ENCODE assay signal across 2 cellular contexts in the genomic region with DNA sequence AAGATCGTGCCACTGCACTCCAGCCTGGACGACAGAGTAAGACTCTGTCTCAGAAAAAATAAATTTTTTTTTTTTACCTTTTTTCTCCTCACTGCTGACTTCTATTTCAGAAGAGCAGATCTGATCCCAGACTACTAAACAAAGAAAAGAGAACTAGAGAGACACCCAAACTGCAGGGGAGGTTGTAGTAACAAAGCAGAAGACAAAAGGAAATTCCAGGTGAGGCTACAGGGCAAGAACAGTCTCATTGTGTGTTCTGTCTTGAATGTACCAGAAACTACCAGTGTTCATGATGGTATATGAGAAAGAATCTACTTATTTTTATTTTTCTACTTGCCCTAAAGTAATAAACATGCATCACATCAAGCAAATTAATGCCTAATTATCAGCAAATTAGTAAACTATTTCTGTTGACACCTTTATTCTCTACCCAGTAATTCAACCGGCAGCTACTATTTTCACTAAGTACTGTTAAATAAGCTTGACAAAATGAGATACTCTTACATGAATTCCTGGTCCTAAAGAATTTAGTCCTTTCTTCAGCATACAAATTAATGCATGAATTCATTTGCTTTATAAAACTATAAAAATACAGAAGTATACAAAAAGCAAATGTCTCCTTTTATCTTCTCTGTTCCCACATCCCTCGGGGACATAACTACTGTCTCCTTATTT.
TF ChIP-seq lines count a peak whose summit lies in the region.

No MANE protein-coding gene starts in this region.

TF ChIP-seq in GM23338, 12 proteins besides CTCF, POLR2A, EP300 and RAD21:
- TF ChIP-seq CREB1 (CRISPR knock-in tag; IDR thresholded peaks at IDR 0.05; ENCODE audit: low read depth) = no peak
- TF ChIP-seq ZNF331 (CRISPR knock-in tag; IDR thresholded peaks at IDR 0.05; ENCODE audit: low read depth) = no peak
- no peak for TF ChIP-seq POLR2AphosphoS5 (IDR thresholded peaks at IDR 0.05; ENCODE audit: low read depth)
- TF ChIP-seq, protein P1, sequence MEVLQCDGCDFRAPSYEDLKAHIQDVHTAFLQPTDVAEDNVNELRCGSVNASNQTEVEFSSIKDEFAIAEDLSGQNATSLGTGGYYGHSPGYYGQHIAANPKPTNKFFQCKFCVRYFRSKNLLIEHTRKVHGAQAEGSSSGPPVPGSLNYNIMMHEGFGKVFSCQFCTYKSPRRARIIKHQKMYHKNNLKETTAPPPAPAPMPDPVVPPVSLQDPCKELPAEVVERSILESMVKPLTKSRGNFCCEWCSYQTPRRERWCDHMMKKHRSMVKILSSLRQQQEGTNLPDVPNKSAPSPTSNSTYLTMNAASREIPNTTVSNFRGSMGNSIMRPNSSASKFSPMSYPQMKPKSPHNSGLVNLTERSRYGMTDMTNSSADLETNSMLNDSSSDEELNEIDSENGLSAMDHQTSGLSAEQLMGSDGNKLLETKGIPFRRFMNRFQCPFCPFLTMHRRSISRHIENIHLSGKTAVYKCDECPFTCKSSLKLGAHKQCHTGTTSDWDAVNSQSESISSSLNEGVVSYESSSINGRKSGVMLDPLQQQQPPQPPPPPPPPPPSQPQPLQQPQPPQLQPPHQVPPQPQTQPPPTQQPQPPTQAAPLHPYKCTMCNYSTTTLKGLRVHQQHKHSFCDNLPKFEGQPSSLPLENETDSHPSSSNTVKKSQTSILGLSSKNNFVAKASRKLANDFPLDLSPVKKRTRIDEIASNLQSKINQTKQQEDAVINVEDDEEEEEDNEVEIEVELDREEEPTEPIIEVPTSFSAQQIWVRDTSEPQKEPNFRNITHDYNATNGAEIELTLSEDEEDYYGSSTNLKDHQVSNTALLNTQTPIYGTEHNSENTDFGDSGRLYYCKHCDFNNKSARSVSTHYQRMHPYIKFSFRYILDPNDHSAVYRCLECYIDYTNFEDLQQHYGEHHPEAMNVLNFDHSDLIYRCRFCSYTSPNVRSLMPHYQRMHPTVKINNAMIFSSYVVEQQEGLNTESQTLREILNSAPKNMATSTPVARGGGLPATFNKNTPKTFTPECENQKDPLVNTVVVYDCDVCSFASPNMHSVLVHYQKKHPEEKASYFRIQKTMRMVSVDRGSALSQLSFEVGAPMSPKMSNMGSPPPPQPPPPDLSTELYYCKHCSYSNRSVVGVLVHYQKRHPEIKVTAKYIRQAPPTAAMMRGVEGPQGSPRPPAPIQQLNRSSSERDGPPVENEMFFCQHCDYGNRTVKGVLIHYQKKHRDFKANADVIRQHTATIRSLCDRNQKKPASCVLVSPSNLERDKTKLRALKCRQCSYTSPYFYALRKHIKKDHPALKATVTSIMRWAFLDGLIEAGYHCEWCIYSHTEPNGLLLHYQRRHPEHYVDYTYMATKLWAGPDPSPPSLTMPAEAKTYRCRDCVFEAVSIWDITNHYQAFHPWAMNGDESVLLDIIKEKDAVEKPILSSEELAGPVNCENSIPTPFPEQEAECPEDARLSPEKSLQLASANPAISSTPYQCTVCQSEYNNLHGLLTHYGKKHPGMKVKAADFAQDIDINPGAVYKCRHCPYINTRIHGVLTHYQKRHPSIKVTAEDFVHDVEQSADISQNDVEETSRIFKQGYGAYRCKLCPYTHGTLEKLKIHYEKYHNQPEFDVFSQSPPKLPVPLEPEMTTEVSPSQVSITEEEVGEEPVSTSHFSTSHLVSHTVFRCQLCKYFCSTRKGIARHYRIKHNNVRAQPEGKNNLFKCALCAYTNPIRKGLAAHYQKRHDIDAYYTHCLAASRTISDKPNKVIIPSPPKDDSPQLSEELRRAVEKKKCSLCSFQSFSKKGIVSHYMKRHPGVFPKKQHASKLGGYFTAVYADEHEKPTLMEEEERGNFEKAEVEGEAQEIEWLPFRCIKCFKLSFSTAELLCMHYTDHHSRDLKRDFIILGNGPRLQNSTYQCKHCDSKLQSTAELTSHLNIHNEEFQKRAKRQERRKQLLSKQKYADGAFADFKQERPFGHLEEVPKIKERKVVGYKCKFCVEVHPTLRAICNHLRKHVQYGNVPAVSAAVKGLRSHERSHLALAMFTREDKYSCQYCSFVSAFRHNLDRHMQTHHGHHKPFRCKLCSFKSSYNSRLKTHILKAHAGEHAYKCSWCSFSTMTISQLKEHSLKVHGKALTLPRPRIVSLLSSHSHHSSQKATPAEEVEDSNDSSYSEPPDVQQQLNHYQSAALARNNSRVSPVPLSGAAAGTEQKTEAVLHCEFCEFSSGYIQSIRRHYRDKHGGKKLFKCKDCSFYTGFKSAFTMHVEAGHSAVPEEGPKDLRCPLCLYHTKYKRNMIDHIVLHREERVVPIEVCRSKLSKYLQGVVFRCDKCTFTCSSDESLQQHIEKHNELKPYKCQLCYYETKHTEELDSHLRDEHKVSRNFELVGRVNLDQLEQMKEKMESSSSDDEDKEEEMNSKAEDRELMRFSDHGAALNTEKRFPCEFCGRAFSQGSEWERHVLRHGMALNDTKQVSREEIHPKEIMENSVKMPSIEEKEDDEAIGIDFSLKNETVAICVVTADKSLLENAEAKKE (CRISPR knock-in tag; IDR thresholded peaks at IDR 0.05) = no peak
- no peak for TF ChIP-seq STAT1 (IDR thresholded peaks at IDR 0.05; ENCODE audit: unreplicated experiment)
TF ChIP-seq in GM23338: peak in this region for 0.

TF ChIP-seq in WTC11, 78 proteins besides CTCF, POLR2A, EP300 and RAD21:
- TF ChIP-seq JAZF1 (CRISPR knock-in tag; IDR thresholded peaks at IDR 0.05) (no peak), IRF2 (CRISPR knock-in tag; IDR thresholded peaks at IDR 0.05; ENCODE audit: borderline replicate concordance, low read depth) (no peak), ZBTB21 (CRISPR knock-in tag; IDR thresholded peaks at IDR 0.05; ENCODE audit: borderline replicate concordance) (no peak), CBFB (CRISPR knock-in tag; IDR thresholded peaks at IDR 0.05; ENCODE audit: low read depth) (no peak), GRHL2 (CRISPR knock-in tag; IDR thresholded peaks at IDR 0.05; ENCODE audit: insufficient replicate concordance, severe bottlenecking) (no peak), ZNF317 (CRISPR knock-in tag; IDR thresholded peaks at IDR 0.05; ENCODE audit: borderline replicate concordance, low read depth) (no peak), TEAD4 (CRISPR knock-in tag; IDR thresholded peaks at IDR 0.05) (no peak)
- TF ChIP-seq, protein P2, sequence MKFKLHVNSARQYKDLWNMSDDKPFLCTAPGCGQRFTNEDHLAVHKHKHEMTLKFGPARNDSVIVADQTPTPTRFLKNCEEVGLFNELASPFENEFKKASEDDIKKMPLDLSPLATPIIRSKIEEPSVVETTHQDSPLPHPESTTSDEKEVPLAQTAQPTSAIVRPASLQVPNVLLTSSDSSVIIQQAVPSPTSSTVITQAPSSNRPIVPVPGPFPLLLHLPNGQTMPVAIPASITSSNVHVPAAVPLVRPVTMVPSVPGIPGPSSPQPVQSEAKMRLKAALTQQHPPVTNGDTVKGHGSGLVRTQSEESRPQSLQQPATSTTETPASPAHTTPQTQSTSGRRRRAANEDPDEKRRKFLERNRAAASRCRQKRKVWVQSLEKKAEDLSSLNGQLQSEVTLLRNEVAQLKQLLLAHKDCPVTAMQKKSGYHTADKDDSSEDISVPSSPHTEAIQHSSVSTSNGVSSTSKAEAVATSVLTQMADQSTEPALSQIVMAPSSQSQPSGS (CRISPR knock-in tag; IDR thresholded peaks at IDR 0.05; ENCODE audit: borderline replicate concordance, low read depth) = no peak
- TF ChIP-seq, protein P3, sequence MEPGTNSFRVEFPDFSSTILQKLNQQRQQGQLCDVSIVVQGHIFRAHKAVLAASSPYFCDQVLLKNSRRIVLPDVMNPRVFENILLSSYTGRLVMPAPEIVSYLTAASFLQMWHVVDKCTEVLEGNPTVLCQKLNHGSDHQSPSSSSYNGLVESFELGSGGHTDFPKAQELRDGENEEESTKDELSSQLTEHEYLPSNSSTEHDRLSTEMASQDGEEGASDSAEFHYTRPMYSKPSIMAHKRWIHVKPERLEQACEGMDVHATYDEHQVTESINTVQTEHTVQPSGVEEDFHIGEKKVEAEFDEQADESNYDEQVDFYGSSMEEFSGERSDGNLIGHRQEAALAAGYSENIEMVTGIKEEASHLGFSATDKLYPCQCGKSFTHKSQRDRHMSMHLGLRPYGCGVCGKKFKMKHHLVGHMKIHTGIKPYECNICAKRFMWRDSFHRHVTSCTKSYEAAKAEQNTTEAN (CRISPR knock-in tag; IDR thresholded peaks at IDR 0.05) = no peak
